ENCODE assay signal across 11 cellular contexts in the genomic region with DNA sequence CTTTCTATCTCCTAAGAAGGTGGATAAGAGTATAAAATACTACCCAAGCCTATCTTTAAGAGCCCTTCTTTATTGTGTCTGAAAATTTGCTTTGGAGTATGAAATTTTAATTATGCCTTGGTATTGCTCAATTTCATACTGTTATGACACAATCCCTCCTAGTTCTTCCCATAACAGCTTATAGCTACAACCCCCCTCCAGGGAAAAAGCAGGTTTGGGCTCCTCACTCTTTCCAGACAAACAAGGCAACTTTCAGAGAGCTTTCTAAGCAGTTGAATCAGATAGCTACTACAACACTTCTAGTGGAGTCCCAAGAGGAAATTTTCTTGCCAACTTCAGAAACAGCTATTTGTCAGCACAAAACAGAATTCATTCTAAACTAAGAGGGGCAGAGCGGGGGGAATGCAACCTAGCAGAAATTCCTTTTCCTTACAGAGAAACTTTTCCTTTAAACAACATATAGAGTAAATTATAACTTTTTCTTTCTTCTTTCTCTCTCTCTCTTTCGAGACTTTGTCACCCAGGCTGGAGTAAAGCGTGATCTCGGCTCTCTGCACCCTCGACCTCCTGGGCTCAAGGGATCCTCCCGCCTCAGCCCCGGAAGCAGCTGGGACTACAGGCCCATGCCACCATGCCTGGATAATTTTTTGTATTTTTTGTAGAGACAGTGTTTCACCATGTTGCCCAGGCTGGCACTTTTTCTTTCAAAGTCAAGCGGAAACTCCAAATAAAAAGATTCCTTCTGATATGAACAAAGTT. TPM values are rescaled to one million over a fixed set of nuclear protein-coding genes. Genes with fewer than 3 reads are reported as not detected.
DNase-seq lines count a peak whose midpoint lies in the region; ATAC-seq, FAIRE-seq and TF ChIP-seq lines count a peak whose summit lies in the region.
"Had no signal": no experiment of that assay in that cellular context is flagged by ENCODE, and none has a peak within 500 bp of the region (broad histone marks: within the 10 kb centered on the region; RNA-seq: fewer than 3 reads in every experiment).

No MANE protein-coding gene starts in this region.

- in situ Hi-C loops in HAP-1 (cut with MboI; ENCODE audit: low sequenced_read_pairs), result no loop called here

- peak; percentile 62 for DNase-seq in GM04504 (ENCODE audit: low read depth)
- DNase-seq in WTC11 (ENCODE audit: low spot score), result no peak
- DNase-seq in cardiac muscle cell (ENCODE audit: low read depth in 1 of 2, low spot score in 1 of 2), result peak; percentile 28 to 97
- peak; percentile 70 for DNase-seq in sigmoid colon
- DNase-seq in kidney, result no peak
- DNase-seq in neuronal stem cell (ENCODE audit: low spot score), result no peak
- no peak for DNase-seq in HAP-1 (ENCODE audit: low spot score in 2 of 2)
- DNase-seq in CD1c-positive myeloid dendritic cell (ENCODE audit: extremely low spot score), result no peak
- DNase-seq: activated CD4-positive, alpha-beta T cell treated with anti-CD3 and anti-CD28 coated beads, Interleukin-2, amount 50 U/mL, for 48 hours; NCI-H2029 treated with DMSO at 0.1 percent for 48 hours; stimulated activated CD4-positive, alpha-beta T cell treated with anti-CD3 and anti-CD28 coated beads, Interleukin-15, amount 100 ng/mL, for 24 hours had no signal

- H4K8ac ChIP-seq in neuronal stem cell (ENCODE audit: low read depth, low read length), result no peak overlapping the region

- H3K27me3 Mint-ChIP-seq in WTC11 (ENCODE audit: low read depth), result no peaks in the 10 kb centered on the region

- H3K36me3 ChIP-seq in cardiac muscle cell, result no peaks in the 10 kb centered on the region
- H3K36me3 ChIP-seq in sigmoid colon, result no peaks in the 10 kb centered on the region
- no peaks in the 10 kb centered on the region for H3K36me3 ChIP-seq in kidney (ENCODE audit: control insufficient read depth in 1 of 2, insufficient read depth in 2 of 2, low read length in 2 of 2)
- peaks cover 2 to 16% of the 10 kb centered on the region in 2 donors for H3K36me3 ChIP-seq in neuronal stem cell (replicated peaks in 1 of 2; ENCODE audit: control insufficient read depth in 2 of 2, insufficient read depth in 2 of 2, low read length in 2 of 2)
- H3K36me3 ChIP-seq in HAP-1 (replicated peaks), result no peaks in the 10 kb centered on the region

- no peak overlapping the region for H2BK120ac ChIP-seq in neuronal stem cell (ENCODE audit: low read depth, low read length)

- no peak overlapping the region for H3K4me3 Mint-ChIP-seq in WTC11

- no peak for FAIRE-seq in kidney (lab: Jason Lieb, UNC)

- peak overlapping the region; percentile 86 for H3K27ac Mint-ChIP-seq in WTC11

- no peaks in the 10 kb centered on the region for H3K27me3 ChIP-seq in cardiac muscle cell
- no peaks in the 10 kb centered on the region for H3K27me3 ChIP-seq in sigmoid colon
- H3K27me3 ChIP-seq in neuronal stem cell (ENCODE audit: control insufficient read depth in 3 of 3, insufficient read depth in 3 of 3, low read depth in 1 of 3, low read length in 3 of 3), result no peaks in the 10 kb centered on the region
- H3K27me3 ChIP-seq in HAP-1 (ENCODE audit: low read depth), result no peaks in the 10 kb centered on the region

- no peak overlapping the region for H3K4me2 ChIP-seq in neuronal stem cell (ENCODE audit: insufficient read depth, low read length, poor library complexity, severe bottlenecking)

- CTCF ChIA-PET in WTC11 (lab: Charles Lee), result interaction anchor here (1.6 kb wide), 1 partner anchor 229 kb away, joined by 4 read pairs; no protein-coding TSS in a partner anchor

- no peak overlapping the region for H2AK5ac ChIP-seq in neuronal stem cell (ENCODE audit: low read depth, low read length)

- no peak overlapping the region for H3K4ac ChIP-seq in neuronal stem cell (ENCODE audit: low read length)

- TF ChIP-seq CTCF in WTC11 (IDR thresholded peaks at IDR 0.05) (no peak), cardiac muscle cell (IDR thresholded peaks at IDR 0.05; ENCODE audit: low read depth, low read length) (no peak), sigmoid colon (IDR thresholded peaks at IDR 0.05) (no peak), kidney (IDR thresholded peaks at IDR 0.05; ENCODE audit: borderline replicate concordance, extremely low read depth, insufficient read depth) (no peak)

- H2AFZ ChIP-seq in neuronal stem cell (ENCODE audit: low read length), result no peak overlapping the region

- H3K4me1 Mint-ChIP-seq in WTC11, result peaks cover 17% of the 10 kb centered on the region

- peak overlapping the region; percentile 83 for H3K27ac ChIP-seq in cardiac muscle cell
- H3K27ac ChIP-seq in sigmoid colon, result peak overlapping the region; percentile 13 to 57 (median 40)
- H3K27ac ChIP-seq in kidney (ENCODE audit: low read depth in 2 of 2, low read length in 2 of 2), result no peak overlapping the region
- no peak overlapping the region for H3K27ac ChIP-seq in neuronal stem cell (replicated peaks; ENCODE audit: low read length)

- H3K14ac ChIP-seq in neuronal stem cell (ENCODE audit: low read length), result no peak overlapping the region

- H3K9ac ChIP-seq in kidney (ENCODE audit: low read length in 2 of 2) (no peak overlapping the region), neuronal stem cell (ENCODE audit: low read depth, low read length, poor library complexity) (no peak overlapping the region)

- ATAC-seq in WTC11, result no peak

- no peak overlapping the region for H3K18ac ChIP-seq in neuronal stem cell (ENCODE audit: low read length)

- H3K4me3 ChIP-seq in cardiac muscle cell (no peak overlapping the region), sigmoid colon (no peak overlapping the region), kidney (ENCODE audit: low read length in 2 of 2) (no peak overlapping the region), neuronal stem cell (ENCODE audit: low read length in 2 of 2) (no peak overlapping the region), HAP-1 (no peak overlapping the region)

- no peak overlapping the region for H2BK5ac ChIP-seq in neuronal stem cell (ENCODE audit: low read length)

- H3K9me3 Mint-ChIP-seq in WTC11, result peaks cover 8% of the 10 kb centered on the region

- H3K36me3 Mint-ChIP-seq in WTC11, result peaks cover 14% of the 10 kb centered on the region

- no peak overlapping the region for H2BK12ac ChIP-seq in neuronal stem cell (ENCODE audit: low read length)

- H3K4me1 ChIP-seq in cardiac muscle cell (ENCODE audit: low read depth) (peaks cover 13% of the 10 kb centered on the region), sigmoid colon (peaks cover 0 to 28% (median 19%) of the 10 kb centered on the region in 4 donors), kidney (ENCODE audit: control insufficient read depth in 1 of 2, insufficient read depth in 1 of 2, low read depth in 1 of 2, low read length in 2 of 2) (peaks cover 0 to under 1% of the 10 kb centered on the region in 2 donors), neuronal stem cell (ENCODE audit: control insufficient read depth in 2 of 2, insufficient read depth in 1 of 2, low read depth in 1 of 2, low read length in 2 of 2) (no peaks in the 10 kb centered on the region), HAP-1 (peaks cover 4% of the 10 kb centered on the region)

- no peak for TF ChIP-seq EP300 in sigmoid colon (IDR thresholded peaks at IDR 0.05)

- H2BK15ac ChIP-seq in neuronal stem cell (ENCODE audit: low read length), result no peak overlapping the region

- H3K79me1 ChIP-seq in neuronal stem cell (ENCODE audit: low read depth, low read length), result peaks cover 2% of the 10 kb centered on the region

- H4K91ac ChIP-seq in neuronal stem cell (ENCODE audit: low read depth, low read length, poor library complexity), result no peak overlapping the region

- intact Hi-C loops in sigmoid colon (cut with DNase I), result no loop called here
- intact Hi-C loops in kidney (cut with DNase I), result no loop called here

- no peaks in the 10 kb centered on the region for H3K9me3 ChIP-seq in cardiac muscle cell (ENCODE audit: low read depth)
- H3K9me3 ChIP-seq in sigmoid colon, result no peaks in the 10 kb centered on the region
- H3K9me3 ChIP-seq in kidney (ENCODE audit: control insufficient read depth in 1 of 2, low read length in 2 of 2), result no peaks in the 10 kb centered on the region
- H3K9me3 ChIP-seq in neuronal stem cell (replicated peaks in 1 of 2; ENCODE audit: control insufficient read depth in 2 of 2, insufficient read depth in 1 of 2, low read depth in 1 of 2, low read length in 2 of 2), result peaks cover 0 to 36% of the 10 kb centered on the region in 2 donors
- H3K9me3 ChIP-seq in HAP-1, result no peaks in the 10 kb centered on the region

- 83 to 95% methylated on average over 8 of the region's 8 CpGs for WGBS in sigmoid colon, 2 donors
- no CpG with 5 or more reads among the region's 8 CpGs for WGBS in neuronal stem cell (ENCODE audit: extremely low coverage in 2 of 2, insufficient read length in 2 of 2, insufficient replicate concordance in 1 of 2), 2 donors

- POLR2A ChIA-PET in WTC11 (lab: Charles Lee), result no interaction called here

- no peak for TF ChIP-seq POLR2A in sigmoid colon (IDR thresholded peaks at IDR 0.05)

- no peak overlapping the region for H3K23ac ChIP-seq in neuronal stem cell (ENCODE audit: low read depth, low read length, poor library complexity)

TF ChIP-seq in WTC11, 78 proteins besides CTCF, POLR2A, EP300 and RAD21 (continues in another document):
- TF ChIP-seq ZNF138 (CRISPR knock-in tag; conservative IDR thresholded peaks at IDR 0.05) (no peak), FOXK1 (CRISPR knock-in tag; IDR thresholded peaks at IDR 0.05) (no peak)

RNA-seq across cellular contexts. Expression of gene JMJD1C, which starts 26.0 kb away (rescaled TPM):
- total RNA-seq in WTC11 (2021) (158 to 180 TPM (median 161 TPM) in 3 replicates), cardiac muscle cell (72.3 and 144 TPM in 2 replicates), sigmoid colon (100 to 1,000 TPM in 3 of 4 donors, 10 to 100 TPM in 1; 94.2 to 134 (median 121) TPM), kidney (92.9 TPM)
- polyA plus RNA-seq in cardiac muscle cell (59.1 and 82.4 TPM in 2 replicates), sigmoid colon (10 to 100 TPM; 13.2 to 26.9 (median 14.3) TPM), kidney (ENCODE audit: insufficient read depth, low read depth, low replicate concordance) (18.9 TPM)
- polyA plus RNA-seq in neuronal stem cell (2013, experiment 1 of 2), result 26.1 TPM
- polyA plus RNA-seq in neuronal stem cell (2013, experiment 2 of 2), result 28.4 TPM

RNA-seq across cellular contexts. Expression of gene REEP3, which starts 29.5 kb away (rescaled TPM):
- total RNA-seq in WTC11 (2021) (18.5 to 23.2 TPM (median 21.2 TPM) in 3 replicates), cardiac muscle cell (39.4 and 49.2 TPM in 2 replicates), sigmoid colon (100 to 1,000 TPM in 2 of 4 donors, 10 to 100 TPM in 2; 69.2 to 116 (median 101) TPM), kidney (34.6 TPM)
- polyA plus RNA-seq in cardiac muscle cell (44.2 and 54.0 TPM in 2 replicates), sigmoid colon (10 to 100 TPM in 1 of 3 donors, 1 to 10 TPM in 2; 8.6 to 10.2 (median 9.3) TPM), kidney (ENCODE audit: insufficient read depth, low read depth, low replicate concordance) (12.7 TPM)
- 23.3 TPM for polyA plus RNA-seq in neuronal stem cell (2013, experiment 1 of 2)
- 24.1 TPM for polyA plus RNA-seq in neuronal stem cell (2013, experiment 2 of 2)

Comparison
In these comparisons a context has a peak if more than half of its experiments do, and no peak if none do; other contexts are left out.
1. DNase-seq: peak in GM04504 (single experiment), cardiac muscle cell (2 of 2) and sigmoid colon (single experiment); none in WTC11 (single experiment), kidney (single experiment), neuronal stem cell (single experiment), HAP-1 (0 of 2) and CD1c-positive myeloid dendritic cell (single experiment).
2. H3K27ac ChIP-seq: peak in cardiac muscle cell (single experiment) and sigmoid colon (4 of 4); none in kidney (0 of 2) and neuronal stem cell (single experiment).